Comparison of ENCODE assay signal across 1 cellular context in genomic region chr18:26051845-26052244, GRCh38.
TF ChIP-seq lines count a peak whose summit lies in the region.

No MANE protein-coding gene starts in this region.

TF ChIP-seq in SK-N-SH, 30 proteins besides CTCF, POLR2A, EP300 and RAD21 (continued from another document):
- TF ChIP-seq USF1 (IDR thresholded peaks at IDR 0.05; ENCODE audit: borderline replicate concordance, low read depth) (no peak), TEAD4 (IDR thresholded peaks at IDR 0.05; ENCODE audit: borderline replicate concordance, insufficient read depth) (no peak), RXRA (IDR thresholded peaks at IDR 0.05; ENCODE audit: borderline replicate concordance, low read depth) (no peak), RFX5 (IDR thresholded peaks at IDR 0.05; ENCODE audit: low read length) (no peak), NRF1 (IDR thresholded peaks at IDR 0.05; ENCODE audit: low read depth, low read length) (no peak), SMC3 (IDR thresholded peaks at IDR 0.05; ENCODE audit: low read depth, low read length) (no peak), ZBTB33 (IDR thresholded peaks at IDR 0.05; ENCODE audit: borderline replicate concordance, low read depth) (no peak), RCOR1 (IDR thresholded peaks at IDR 0.05; ENCODE audit: low read length) (no peak), REST (IDR thresholded peaks at IDR 0.05; ENCODE audit: low read depth, low read length) (no peak), FOSL2 (IDR thresholded peaks at IDR 0.05; ENCODE audit: borderline replicate concordance, low read depth) (no peak), POLR2AphosphoS5 (IDR thresholded peaks at IDR 0.05; ENCODE audit: low read depth, low read length) (no peak), CHD2 (IDR thresholded peaks at IDR 0.05; ENCODE audit: low read length, partially characterized antibody) (no peak), TAF1 (IDR thresholded peaks at IDR 0.05; ENCODE audit: borderline replicate concordance, low read depth, low read length) (no peak)
- TF ChIP-seq, protein P1, sequence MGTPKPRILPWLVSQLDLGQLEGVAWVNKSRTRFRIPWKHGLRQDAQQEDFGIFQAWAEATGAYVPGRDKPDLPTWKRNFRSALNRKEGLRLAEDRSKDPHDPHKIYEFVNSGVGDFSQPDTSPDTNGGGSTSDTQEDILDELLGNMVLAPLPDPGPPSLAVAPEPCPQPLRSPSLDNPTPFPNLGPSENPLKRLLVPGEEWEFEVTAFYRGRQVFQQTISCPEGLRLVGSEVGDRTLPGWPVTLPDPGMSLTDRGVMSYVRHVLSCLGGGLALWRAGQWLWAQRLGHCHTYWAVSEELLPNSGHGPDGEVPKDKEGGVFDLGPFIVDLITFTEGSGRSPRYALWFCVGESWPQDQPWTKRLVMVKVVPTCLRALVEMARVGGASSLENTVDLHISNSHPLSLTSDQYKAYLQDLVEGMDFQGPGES (IDR thresholded peaks at IDR 0.05; ENCODE audit: low read depth, low read length) = no peak
